ENCODE assay signal across 16 cellular contexts in the genomic region with DNA sequence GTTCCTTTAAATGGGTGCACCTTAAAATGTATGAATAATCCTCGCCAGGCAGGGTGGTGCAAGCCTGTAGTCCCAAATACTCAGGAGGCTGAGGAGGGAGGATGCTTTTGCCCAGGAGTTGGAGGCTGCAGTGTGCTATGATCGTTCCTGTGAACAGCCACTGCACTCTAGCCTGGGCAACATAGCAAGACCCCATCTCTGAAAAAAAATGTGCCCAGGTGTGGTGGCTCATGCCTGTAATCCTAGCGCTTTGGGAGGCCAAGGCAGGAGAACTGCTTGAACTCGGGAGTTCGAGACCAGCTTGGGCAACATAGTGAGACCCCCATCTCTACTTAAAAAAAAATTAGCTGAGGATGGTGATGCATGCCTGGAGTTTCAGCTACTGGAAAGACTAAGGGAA. TPM values are rescaled to one million over a fixed set of nuclear protein-coding genes. Genes with fewer than 3 reads are reported as not detected.
DNase-seq lines count a peak whose midpoint lies in the region; ATAC-seq and TF ChIP-seq lines count a peak whose summit lies in the region.
"Had no signal": no experiment of that assay in that cellular context is flagged by ENCODE, and none has a peak within 500 bp of the region (broad histone marks: within the 10 kb centered on the region; RNA-seq: fewer than 3 reads in every experiment).

No MANE protein-coding gene starts in this region.

- POLR2A ChIA-PET in CD8-positive, alpha-beta T cell (lab: Charles Lee), result no interaction called here
- POLR2A ChIA-PET in HEK293 (lab: Yijun Ruan, JAX) (no interaction called here), HEK293T (lab: Yijun Ruan, JAX) (no interaction called here)

- peaks cover 20% of the 10 kb centered on the region for H3K4me1 ChIP-seq in CD8-positive, alpha-beta T cell (ENCODE audit: insufficient read depth, low read length)
- H3K4me1 ChIP-seq in HEK293 (ENCODE audit: control insufficient read depth, insufficient read depth, low read length), result peaks cover 8% of the 10 kb centered on the region; the same call in 1 of the 2 replicates

- peaks cover 3% of the 10 kb centered on the region for H3K36me3 Mint-ChIP-seq in CD8-positive, alpha-beta T cell
- no peaks in the 10 kb centered on the region for H3K36me3 Mint-ChIP-seq in nephron (ENCODE audit: low read depth)

- H3K27ac ChIP-seq in CD8-positive, alpha-beta T cell (ENCODE audit: low read depth, low read length), result no peak overlapping the region
- H3K27ac ChIP-seq in HEK293 (ENCODE audit: extremely low read depth, low read depth, low read length), result no peak overlapping the region
- H3K27ac ChIP-seq in caudate nucleus (ENCODE audit: low read depth, low read length), result peak overlapping the region; percentile 1
- H3K27ac ChIP-seq: C4-2B, colonic mucosa had no signal

- peak overlapping the region; percentile 19 for H3K4me3 Mint-ChIP-seq in CD8-positive, alpha-beta T cell
- peak overlapping the region; percentile 34 to 92 (median 40) for H3K4me3 Mint-ChIP-seq in nephron

- H3K27ac Mint-ChIP-seq in CD8-positive, alpha-beta T cell, result no peak overlapping the region
- no peak overlapping the region for H3K27ac Mint-ChIP-seq in nephron

- H3K27me3 ChIP-seq in CD8-positive, alpha-beta T cell (ENCODE audit: insufficient read depth, low read length), result no peaks in the 10 kb centered on the region
- H3K27me3 ChIP-seq: colonic mucosa had no signal

- CTCF ChIA-PET in CD8-positive, alpha-beta T cell (lab: Charles Lee), result interaction anchor here (0.9 kb wide), 1 partner anchor 45 kb away, joined by 3 read pairs; no protein-coding TSS in a partner anchor
- CTCF ChIA-PET in HEK293 (lab: Yijun Ruan, JAX), result interaction anchor here (1.0 kb wide), 1 partner anchor 1163 kb away, joined by 6 read pairs; no protein-coding TSS in a partner anchor
- CTCF ChIA-PET in HEK293T (lab: Yijun Ruan, JAX), result interaction anchor here (0.6 kb wide), 1 partner anchor 9 kb away, joined by 3 read pairs; no protein-coding TSS in a partner anchor

- TF ChIP-seq CTCF in CD8-positive, alpha-beta T cell (IDR thresholded peaks at IDR 0.05), result no peak
- no peak for TF ChIP-seq CTCF in HEK293 (tag by site-specific recombination; IDR thresholded peaks at IDR 0.05)
- no peak for TF ChIP-seq CTCF in nephron (IDR thresholded peaks at IDR 0.05; ENCODE audit: unreplicated experiment in 3 of 3)
- TF ChIP-seq CTCF in GM10266 (IDR thresholded peaks at IDR 0.05; ENCODE audit: control insufficient read depth, insufficient read depth, low read depth, missing control alignments), result no peak

- no peaks in the 10 kb centered on the region for H3K9me3 Mint-ChIP-seq in CD8-positive, alpha-beta T cell
- H3K9me3 Mint-ChIP-seq in nephron, result no peaks in the 10 kb centered on the region
- H3K9me3 Mint-ChIP-seq: stimulated activated naive CD8-positive, alpha-beta T cell treated with anti-CD3 and anti-CD28 coated beads, Interleukin-15, amount 100 ng/mL, for 72 hours had no signal

- no peaks in the 10 kb centered on the region for H3K36me3 ChIP-seq in CD8-positive, alpha-beta T cell (ENCODE audit: insufficient read depth, low read length)
- H3K36me3 ChIP-seq in HEK293 (ENCODE audit: control insufficient read depth in 2 of 2, insufficient read depth in 1 of 2, low read length in 2 of 2), result no peaks in the 10 kb centered on the region
- H3K36me3 ChIP-seq: colonic mucosa, HAP-1 had no signal

- ATAC-seq in CD8-positive, alpha-beta T cell, result no peak
- ATAC-seq in HG03159 (IDR thresholded peaks at IDR 0.05; ENCODE audit: unreplicated experiment), result no peak
- ATAC-seq: stimulated activated naive CD8-positive, alpha-beta T cell treated with anti-CD3 and anti-CD28 coated beads, Interleukin-15, amount 100 ng/mL, for 72 hours had no signal

- H3K4me3 ChIP-seq in CD8-positive, alpha-beta T cell (ENCODE audit: low read depth, low read length), result no peak overlapping the region
- no peak overlapping the region for H3K4me3 ChIP-seq in HEK293 (ENCODE audit: low read depth, low read length)

- no peak for DNase-seq in CD8-positive, alpha-beta T cell
- DNase-seq in caudate nucleus (lab: John Stamatoyannopoulos, UW) (no peak), GM10266 (ENCODE audit: extremely low spot score) (no peak), HEK293T (ENCODE audit: extremely low spot score) (no peak)
- no peak for DNase-seq in stimulated activated CD8-positive, alpha-beta memory T cell treated with anti-CD3 and anti-CD28 coated beads, Interleukin-4, amount 100 ng/mL, for 48 hours
- DNase-seq: amygdala; colonic mucosa; DND-41; NCI-H1092 treated with DMSO at 0.1 percent for 48 hours; SIG-M5; stimulated activated naive CD8-positive, alpha-beta T cell treated with anti-CD3 and anti-CD28 coated beads, Interleukin-15, amount 100 ng/mL, for 72 hours had no signal

- intact Hi-C loops in CD8-positive, alpha-beta T cell (cut with DNase I, micrococcal nuclease), result loop anchor here in 1 of 2 experiments (5.0 to 10.0 kb wide), 2 partner anchors 321 to 421 kb away; a partner anchor contains a TSS

- peaks cover 17% of the 10 kb centered on the region for H3K4me1 Mint-ChIP-seq in CD8-positive, alpha-beta T cell (ENCODE audit: low read depth)
- peaks cover 13% of the 10 kb centered on the region for H3K4me1 Mint-ChIP-seq in nephron

- no peaks in the 10 kb centered on the region for H3K9me3 ChIP-seq in CD8-positive, alpha-beta T cell (ENCODE audit: low read length)
- H3K9me3 ChIP-seq in HEK293 (ENCODE audit: control insufficient read depth, insufficient read depth, low read depth, low read length), result no peaks in the 10 kb centered on the region
- H3K9me3 ChIP-seq: colonic mucosa, HAP-1 had no signal

- no peaks in the 10 kb centered on the region for H3K27me3 Mint-ChIP-seq in CD8-positive, alpha-beta T cell (ENCODE audit: low read depth)
- peaks cover 11% of the 10 kb centered on the region for H3K27me3 Mint-ChIP-seq in nephron (ENCODE audit: low read depth)
- H3K27me3 Mint-ChIP-seq: stimulated activated naive CD8-positive, alpha-beta T cell treated with anti-CD3 and anti-CD28 coated beads, Interleukin-15, amount 100 ng/mL, for 72 hours had no signal

TF ChIP-seq in HEK293, 187 proteins besides CTCF, POLR2A, EP300 and RAD21:
- TF ChIP-seq ZBTB20 (tag by site-specific recombination; IDR thresholded peaks at IDR 0.05), result 0 out of 2 replicates have a peak, but pooled peaks have one; percentile 49
- no peak for TF ChIP-seq ZNF426 (tag by site-specific recombination; IDR thresholded peaks at IDR 0.05)
- TF ChIP-seq ZNF146 (tag by site-specific recombination; IDR thresholded peaks at IDR 0.05), result peak; percentile 47
- peak; percentile 99 for TF ChIP-seq ZNF121 (tag by site-specific recombination; IDR thresholded peaks at IDR 0.05)

TF ChIP-seq in HEK293T, 16 proteins besides CTCF, POLR2A, EP300 and RAD21:
- TF ChIP-seq SUZ12 (IDR thresholded peaks at IDR 0.05), result no peak
- TF ChIP-seq, protein P1, sequence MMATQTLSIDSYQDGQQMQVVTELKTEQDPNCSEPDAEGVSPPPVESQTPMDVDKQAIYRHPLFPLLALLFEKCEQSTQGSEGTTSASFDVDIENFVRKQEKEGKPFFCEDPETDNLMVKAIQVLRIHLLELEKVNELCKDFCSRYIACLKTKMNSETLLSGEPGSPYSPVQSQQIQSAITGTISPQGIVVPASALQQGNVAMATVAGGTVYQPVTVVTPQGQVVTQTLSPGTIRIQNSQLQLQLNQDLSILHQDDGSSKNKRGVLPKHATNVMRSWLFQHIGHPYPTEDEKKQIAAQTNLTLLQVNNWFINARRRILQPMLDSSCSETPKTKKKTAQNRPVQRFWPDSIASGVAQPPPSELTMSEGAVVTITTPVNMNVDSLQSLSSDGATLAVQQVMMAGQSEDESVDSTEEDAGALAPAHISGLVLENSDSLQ (IDR thresholded peaks at IDR 0.05), result no peak
- no peak for TF ChIP-seq FOXK2 (IDR thresholded peaks at IDR 0.05)
- no peak for TF ChIP-seq CTBP1 (IDR thresholded peaks at IDR 0.05; ENCODE audit: borderline replicate concordance)
- TF ChIP-seq LEF1 (IDR thresholded peaks at IDR 0.05; ENCODE audit: borderline replicate concordance), result no peak

RNA-seq across cellular contexts. Expression of a gene that starts 39.6 kb away (rescaled TPM):
- 10 to 100 TPM; 20.2 to 23.4 TPM for total RNA-seq in CD8-positive, alpha-beta T cell

RNA-seq across cellular contexts. Expression of a gene that starts 58.6 kb away (rescaled TPM):
- 1 to 10 TPM; 4.5 to 4.7 TPM for total RNA-seq in CD8-positive, alpha-beta T cell
